ENCODE assay signal across 22 cellular contexts in the genomic region with DNA sequence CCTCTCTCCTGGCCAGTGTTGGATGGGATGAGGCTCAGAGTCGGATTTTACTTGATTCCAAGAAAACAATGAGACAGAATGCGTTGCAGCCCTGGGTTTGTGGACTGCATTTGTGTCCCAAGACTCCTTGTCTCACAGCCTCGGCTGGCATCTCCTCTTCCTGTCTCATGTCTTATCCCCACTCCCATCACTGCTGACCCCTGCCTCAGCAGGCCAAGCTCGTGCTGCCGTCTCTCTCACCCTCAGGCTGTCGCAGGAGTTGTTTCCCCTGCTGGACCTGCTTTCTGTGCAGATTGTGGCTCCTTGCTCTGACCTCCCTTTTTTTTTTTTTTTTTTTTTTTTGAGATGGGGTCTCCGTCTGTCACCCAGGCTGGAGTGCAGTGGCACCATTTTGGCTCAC.
A peak's percentile ranks its signal among the peaks of the same experiment; 100 is the strongest.
DNase-seq lines count a peak whose midpoint lies in the region; ATAC-seq and TF ChIP-seq lines count a peak whose summit lies in the region.
"Had no signal": no experiment of that assay in that cellular context is flagged by ENCODE, and none has a peak within 500 bp of the region (broad histone marks: within the 10 kb centered on the region; RNA-seq: fewer than 3 reads in every experiment).

No MANE protein-coding gene starts in this region.

- no peaks in the 10 kb centered on the region for H3K27me3 Mint-ChIP-seq in activated naive CD8-positive, alpha-beta T cell treated with anti-CD3 and anti-CD28 coated beads, Interleukin-2, amount 10 ng/mL, durations not matched to agents 7 days and 5 days
- peaks cover 0 to 2% (median 0%) of the 10 kb centered on the region in 5 donors for H3K27me3 Mint-ChIP-seq in naive thymus-derived CD8-positive, alpha-beta T cell
- no peaks in the 10 kb centered on the region; the same call in 1 of the 2 replicates for H3K27me3 Mint-ChIP-seq in HFFc6 (ENCODE audit: insufficient read depth)
- H3K27me3 Mint-ChIP-seq: IgD-negative memory B cell, progenitor cell of endocrine pancreas had no signal

- DNase-seq in right cardiac atrium (no peak), cardiac septum (ENCODE audit: low spot score) (no peak), uterus (no peak), GF-D8 (lab: John Stamatoyannopoulos, UW) (no peak), HFFc6 (no peak)
- no peak for DNase-seq in activated naive CD8-positive, alpha-beta T cell treated with anti-CD3 and anti-CD28 coated beads, Interleukin-2, amount 10 ng/mL, durations not matched to agents 7 days and 5 days
- DNase-seq in naive thymus-derived CD8-positive, alpha-beta T cell: no peak
- no peak for DNase-seq in stimulated activated CD4-positive, alpha-beta T cell treated with anti-CD3 and anti-CD28 coated beads, Interleukin-2, amount 100 ng/mL, for 48 hours
- DNase-seq: adrenal gland, Calu3, MG63, NCI-H1417 treated with DMSO at 0.1 percent for 48 hours, NCI-H2107, NCI-H524, SJCRH30, thyroid gland had no signal

- POLR2A ChIA-PET in activated naive CD8-positive, alpha-beta T cell treated with anti-CD3 and anti-CD28 coated beads, Interleukin-2, amount 10 ng/mL, durations not matched to agents 7 days and 5 days (lab: Charles Lee): no interaction called here
- POLR2A ChIA-PET in naive thymus-derived CD8-positive, alpha-beta T cell (lab: Charles Lee): no interaction called here

- no peaks in the 10 kb centered on the region for H3K9me3 Mint-ChIP-seq in activated naive CD8-positive, alpha-beta T cell treated with anti-CD3 and anti-CD28 coated beads, Interleukin-2, amount 10 ng/mL, durations not matched to agents 7 days and 5 days
- no peaks in the 10 kb centered on the region for H3K9me3 Mint-ChIP-seq in naive thymus-derived CD8-positive, alpha-beta T cell
- peaks cover 5% of the 10 kb centered on the region; the same call in 1 of the 2 replicates for H3K9me3 Mint-ChIP-seq in HFFc6

- TF ChIP-seq CTCF in uterus (IDR thresholded peaks at IDR 0.05) (no peak), HFFc6 (IDR thresholded peaks at IDR 0.05) (no peak)

- H3K4me1 ChIP-seq in right cardiac atrium (ENCODE audit: control insufficient read depth, insufficient read depth, low read length) (no peaks in the 10 kb centered on the region), uterus (no peaks in the 10 kb centered on the region)
- H3K4me1 ChIP-seq: adrenal gland, BLaER1, SJCRH30, thyroid gland had no signal

- H3K27ac ChIP-seq in right cardiac atrium (ENCODE audit: low read length) (no peak overlapping the region), uterus (peak overlapping the region in 1 of 2 donors; percentile 36)
- H3K27ac ChIP-seq: adrenal gland, BLaER1, SJCRH30, thyroid gland had no signal

- H3K27ac Mint-ChIP-seq in activated naive CD8-positive, alpha-beta T cell treated with anti-CD3 and anti-CD28 coated beads, Interleukin-2, amount 10 ng/mL, durations not matched to agents 7 days and 5 days: no peak overlapping the region
- peak overlapping the region in 3 of 10 donors; percentile 11 to 89 (median 86) for H3K27ac Mint-ChIP-seq in naive thymus-derived CD8-positive, alpha-beta T cell
- no peak overlapping the region for H3K27ac Mint-ChIP-seq in HFFc6
- H3K27ac Mint-ChIP-seq: activated CD4-positive, alpha-beta T cell treated with anti-CD3 and anti-CD28 coated beads, Interleukin-2, amount 10 ng/mL, durations not matched to agents 24 days and 14 days had no signal

- intact Hi-C loops in right cardiac atrium (cut with DNase I): loop anchor here in 1 of 4 donors (10.0 kb wide), 1 partner anchor 60 kb away; no protein-coding TSS in a partner anchor
- intact Hi-C loops in cardiac septum (cut with DNase I): no loop called here
- intact Hi-C loops in uterus (cut with DNase I; ENCODE audit: low total_unique reads): no loop called here

- peaks cover 3% of the 10 kb centered on the region for H3K36me3 Mint-ChIP-seq in activated naive CD8-positive, alpha-beta T cell treated with anti-CD3 and anti-CD28 coated beads, Interleukin-2, amount 10 ng/mL, durations not matched to agents 7 days and 5 days
- peaks cover 0 to 6% (median 2%) of the 10 kb centered on the region in 3 donors for H3K36me3 Mint-ChIP-seq in naive thymus-derived CD8-positive, alpha-beta T cell
- H3K36me3 Mint-ChIP-seq in HFFc6 (ENCODE audit: low read depth): peaks cover 17% of the 10 kb centered on the region

- H3K9me3 ChIP-seq in right cardiac atrium (ENCODE audit: control insufficient read depth, low read length): no peaks in the 10 kb centered on the region
- H3K9me3 ChIP-seq in uterus: no peaks in the 10 kb centered on the region
- H3K9me3 ChIP-seq: adrenal gland, MG63, SJCRH30, thyroid gland had no signal

- no peak for TF ChIP-seq POLR2A in uterus (IDR thresholded peaks at IDR 0.05)

- WGBS in right cardiac atrium: 64% methylated on average over 7 of the region's 7 CpGs

- ATAC-seq in right cardiac atrium: peak; percentile 7 to 16
- no peak for ATAC-seq in activated naive CD8-positive, alpha-beta T cell treated with anti-CD3 and anti-CD28 coated beads, Interleukin-2, amount 10 ng/mL, durations not matched to agents 7 days and 5 days (ENCODE audit: low read depth)
- no peak for ATAC-seq in naive thymus-derived CD8-positive, alpha-beta T cell

- no peak overlapping the region for H3K4me3 ChIP-seq in right cardiac atrium (ENCODE audit: low read length)
- H3K4me3 ChIP-seq in uterus: no peak overlapping the region
- H3K4me3 ChIP-seq: adrenal gland, BLaER1, MG63, SJCRH30, thyroid gland had no signal

- H3K27me3 ChIP-seq in right cardiac atrium (ENCODE audit: control insufficient read depth, insufficient read depth): no peaks in the 10 kb centered on the region
- no peaks in the 10 kb centered on the region for H3K27me3 ChIP-seq in uterus
- H3K27me3 ChIP-seq: adrenal gland, BLaER1, heart left ventricle, MG63, SJCRH30, thyroid gland had no signal

- peak overlapping the region; percentile 82 for H3K4me3 Mint-ChIP-seq in activated naive CD8-positive, alpha-beta T cell treated with anti-CD3 and anti-CD28 coated beads, Interleukin-2, amount 10 ng/mL, durations not matched to agents 7 days and 5 days
- H3K4me3 Mint-ChIP-seq in naive thymus-derived CD8-positive, alpha-beta T cell: peak overlapping the region in 7 of 10 donors; percentile 76 to 94 (median 85)
- no peak overlapping the region for H3K4me3 Mint-ChIP-seq in HFFc6
- H3K4me3 Mint-ChIP-seq: mesothelial cell of epicardium had no signal

- peaks cover 10% of the 10 kb centered on the region for H3K4me1 Mint-ChIP-seq in activated naive CD8-positive, alpha-beta T cell treated with anti-CD3 and anti-CD28 coated beads, Interleukin-2, amount 10 ng/mL, durations not matched to agents 7 days and 5 days
- H3K4me1 Mint-ChIP-seq in naive thymus-derived CD8-positive, alpha-beta T cell: peaks cover 0 to 16% (median 13%) of the 10 kb centered on the region in 4 donors
- H3K4me1 Mint-ChIP-seq in HFFc6 (ENCODE audit: low read depth): no peaks in the 10 kb centered on the region

- H3K36me3 ChIP-seq in uterus: no peaks in the 10 kb centered on the region
- H3K36me3 ChIP-seq: adrenal gland, MG63, SJCRH30, thyroid gland had no signal

Comparison
In these comparisons a context has a peak if more than half of its experiments do, and no peak if none do; other contexts are left out.
1. ATAC-seq: peak in right cardiac atrium (2 of 2); none in activated naive CD8-positive, alpha-beta T cell treated with anti-CD3 and anti-CD28 coated beads, Interleukin-2, amount 10 ng/mL, durations not matched to agents 7 days and 5 days (single experiment) and naive thymus-derived CD8-positive, alpha-beta T cell (0 of 2).